ENCODE assay signal across 8 cellular contexts in the genomic region with DNA sequence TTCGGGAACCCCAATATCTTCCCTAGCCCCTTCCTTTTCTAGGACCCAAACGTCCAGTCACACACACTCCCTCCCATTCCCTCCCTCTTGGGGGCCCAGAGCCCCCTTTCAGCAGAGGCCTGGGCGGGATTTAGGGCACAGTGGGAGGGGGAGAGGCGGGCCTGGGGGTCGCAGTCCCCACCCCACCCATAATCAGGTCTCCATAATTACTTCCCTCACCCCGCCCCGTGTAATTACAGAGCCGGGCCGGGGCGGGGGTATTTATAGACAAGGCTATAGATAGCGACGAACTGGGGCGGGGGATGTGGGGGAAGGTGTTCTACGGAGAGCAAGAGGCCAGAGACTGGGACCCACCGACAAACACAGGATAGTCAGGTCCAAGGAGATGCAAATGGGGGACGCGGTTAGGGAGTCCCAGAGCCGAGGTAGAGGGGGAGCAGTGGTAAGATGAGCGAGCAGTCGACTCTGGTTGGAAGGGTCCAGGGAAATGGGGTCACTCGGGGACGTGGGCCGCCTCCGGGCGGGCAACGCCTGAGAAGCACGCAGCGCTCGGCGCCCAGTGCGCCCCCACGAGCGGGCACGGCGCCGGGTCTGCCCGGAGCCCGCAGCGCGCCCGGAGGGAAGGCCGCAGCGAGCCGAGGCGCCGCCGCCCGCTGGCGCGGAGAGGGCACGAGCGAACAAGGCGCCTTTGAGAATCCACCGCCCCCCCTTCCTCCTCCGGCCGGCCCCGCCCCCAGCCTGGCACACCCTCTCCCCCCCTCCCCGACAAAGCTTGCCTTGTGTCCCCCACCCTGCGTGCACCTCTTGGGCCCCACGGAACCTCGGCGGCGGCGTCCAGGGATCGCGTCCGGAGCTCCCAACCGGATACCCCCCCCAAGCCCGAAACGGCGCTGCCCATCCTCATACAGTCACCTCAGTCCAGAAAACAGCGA. TPM values are rescaled to one million over a fixed set of nuclear protein-coding genes. Genes with fewer than 3 reads are reported as not detected.
DNase-seq lines count a peak whose midpoint lies in the region; ATAC-seq and TF ChIP-seq lines count a peak whose summit lies in the region.

No MANE protein-coding gene starts in this region.

- no peak overlapping the region for H3K27ac Mint-ChIP-seq in mesothelial cell of epicardium

- peaks cover 21% of the 10 kb centered on the region for H3K4me1 Mint-ChIP-seq in mesothelial cell of epicardium

- no peaks in the 10 kb centered on the region for H3K9me3 ChIP-seq in effector memory CD4-positive, alpha-beta T cell (ENCODE audit: control insufficient read depth, low read length)
- no peaks in the 10 kb centered on the region for H3K9me3 ChIP-seq in tibial artery

- peaks cover 13% of the 10 kb centered on the region for H3K36me3 Mint-ChIP-seq in mesothelial cell of epicardium

- H3K4me3 ChIP-seq in AG10803 (ENCODE audit: low read length) (peak overlapping the region; percentile 43), tibial artery (peak overlapping the region; percentile 36 to 49)
- H3K4me3 ChIP-seq in effector memory CD4-positive, alpha-beta T cell (ENCODE audit: insufficient read depth, low read depth, low read length, poor library complexity, severe bottlenecking): peak overlapping the region; percentile 48

- no peak for ATAC-seq in HG02588 (IDR thresholded peaks at IDR 0.05; ENCODE audit: unreplicated experiment)
- no peak for ATAC-seq in GM18868 (IDR thresholded peaks at IDR 0.05; ENCODE audit: unreplicated experiment)

- peaks cover 16% of the 10 kb centered on the region for H3K27me3 ChIP-seq in effector memory CD4-positive, alpha-beta T cell (replicated peaks; ENCODE audit: control insufficient read depth, insufficient read depth, low read length, poor library complexity, severe bottlenecking)
- peaks cover 0 to 31% of the 10 kb centered on the region in 2 donors for H3K27me3 ChIP-seq in tibial artery

- H3K4me1 ChIP-seq in effector memory CD4-positive, alpha-beta T cell (ENCODE audit: control insufficient read depth, insufficient read depth, low read length, poor library complexity, severe bottlenecking): peaks cover 14% of the 10 kb centered on the region
- peaks cover 0 to 33% (median 22%) of the 10 kb centered on the region in 4 donors for H3K4me1 ChIP-seq in tibial artery

- H3K27me3 Mint-ChIP-seq in mesothelial cell of epicardium (ENCODE audit: low read depth): peaks cover 13% of the 10 kb centered on the region

- no peak for DNase-seq in AG10803 (ENCODE audit: low read depth)
- DNase-seq in NCI-H2227 (lab: John Stamatoyannopoulos, UW; ENCODE audit: unreplicated experiment): peak; percentile 61
- DNase-seq in effector memory CD4-positive, alpha-beta T cell: no peak
- DNase-seq in mesothelial cell of epicardium (ENCODE audit: low spot score in 2 of 2, unreplicated experiment in 2 of 2): no peak
- no peak for DNase-seq in tibial artery
- DNase-seq in activated CD4-positive, CD25-positive, alpha-beta regulatory T cell (lab: John Stamatoyannopoulos, UW): no peak

- H3K4me3 Mint-ChIP-seq in mesothelial cell of epicardium: peak overlapping the region; percentile 70

- TF ChIP-seq CTCF in AG10803 (conservative IDR thresholded peaks at IDR 0.05; ENCODE audit: low read length): no peak
- TF ChIP-seq CTCF in mesothelial cell of epicardium (IDR thresholded peaks at IDR 0.05; ENCODE audit: unreplicated experiment): no peak
- TF ChIP-seq CTCF in tibial artery (IDR thresholded peaks at IDR 0.05): no peak

- H3K9me3 Mint-ChIP-seq in mesothelial cell of epicardium: no peaks in the 10 kb centered on the region

- H3K27ac ChIP-seq in effector memory CD4-positive, alpha-beta T cell (ENCODE audit: insufficient read depth, low read length, poor library complexity, severe bottlenecking): peak overlapping the region; percentile 3
- H3K27ac ChIP-seq in tibial artery: peak overlapping the region; percentile 48 to 54

- peaks cover 37% of the 10 kb centered on the region for H3K36me3 ChIP-seq in effector memory CD4-positive, alpha-beta T cell (ENCODE audit: control insufficient read depth, insufficient read depth, low read length)
- H3K36me3 ChIP-seq in tibial artery: peaks cover 15 to 40% (median 28%) of the 10 kb centered on the region in 3 donors

- intact Hi-C loops in tibial artery (cut with DNase I; ENCODE audit: low total_unique reads): no loop called here

RNA-seq across cellular contexts. Expression of gene COL11A2, which starts 0.7 kb away (rescaled TPM):
- 12.6 to 14.4 TPM (median 14.2 TPM) in 3 replicates for total RNA-seq in mesothelial cell of epicardium

RNA-seq across cellular contexts. Expression of gene RXRB, which starts 7.5 kb away (rescaled TPM):
- total RNA-seq in mesothelial cell of epicardium: 67.6 to 70.4 TPM (median 70.3 TPM) in 3 replicates

RNA-seq across cellular contexts. Expression of gene SLC39A7, which starts 7.7 kb away (rescaled TPM):
- 138 to 140 TPM (median 140 TPM) in 3 replicates for total RNA-seq in mesothelial cell of epicardium

RNA-seq across cellular contexts. Expression of gene HSD17B8, which starts 11.5 kb away (rescaled TPM):
- 15.0 to 15.3 TPM (median 15.1 TPM) in 3 replicates for total RNA-seq in mesothelial cell of epicardium

RNA-seq across cellular contexts. Expression of gene RING1, which starts 15.4 kb away (rescaled TPM):
- 55.8 to 59.0 TPM (median 56.0 TPM) in 3 replicates for total RNA-seq in mesothelial cell of epicardium
